In the genomic region with DNA sequence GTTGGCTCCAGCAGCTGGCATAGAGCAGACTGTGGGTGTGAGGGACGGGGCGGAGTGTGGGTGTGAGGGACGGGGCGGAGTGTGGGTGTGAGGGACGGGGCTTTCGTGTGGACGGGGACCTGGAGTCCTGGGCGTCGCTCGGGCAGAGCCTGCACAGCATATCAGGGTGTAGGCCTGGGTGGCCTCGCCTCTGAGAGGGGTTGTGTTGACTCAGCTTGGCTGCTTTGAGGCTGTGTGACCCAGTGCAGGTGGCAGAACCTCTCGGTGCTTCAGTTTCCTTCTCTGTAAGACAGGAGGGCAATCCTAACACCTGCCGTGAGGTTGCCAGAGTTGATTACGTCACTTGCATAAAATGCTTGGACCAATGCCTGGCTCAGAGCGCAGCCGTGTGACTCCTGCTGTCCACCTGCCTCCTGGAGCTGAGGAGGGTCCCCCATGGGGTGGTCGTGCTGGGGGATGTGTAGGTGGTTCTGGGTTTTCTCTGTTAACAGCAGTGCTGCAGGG, we compare ENCODE assay signal across 1 cellular context.
TF ChIP-seq lines count a peak whose summit lies in the region.

No MANE protein-coding gene starts in this region.

TF ChIP-seq in K562, 482 proteins besides CTCF, POLR2A, EP300 and RAD21:
- TF ChIP-seq CHD4 (IDR thresholded peaks at IDR 0.05; ENCODE audit: insufficient read depth, insufficient replicate concordance, low read depth, low read length, poor library complexity, severe bottlenecking) (no peak), YY1 (IDR thresholded peaks at IDR 0.05; ENCODE audit: borderline replicate concordance in 1 of 3, control insufficient read depth in 1 of 3, extremely low read depth in 1 of 3, insufficient read depth in 3 of 3, insufficient read length in 1 of 3, insufficient replicate concordance in 2 of 3, low read depth in 1 of 3, low read length in 2 of 3) (no peak), ZFP36 (IDR thresholded peaks at IDR 0.05; ENCODE audit: low read depth, low read length, partially characterized antibody) (peak; percentile 49), POLR2G (IDR thresholded peaks at IDR 0.05; ENCODE audit: low read depth, low read length) (0 out of 2 replicates have a peak, but pooled peaks have one; percentile 3), EGR1 (conservative IDR thresholded peaks at IDR 0.05) (peak; percentile 34), RBFOX2 (IDR thresholded peaks at IDR 0.05; ENCODE audit: low read depth, low read length) (peak; percentile 29; the same call in 1 of the 2 replicates)
